In genomic region chr14:58299665-58300202, GRCh38 we compare ENCODE assay signal across 8 cellular contexts. TPM values are rescaled to one million over a fixed set of nuclear protein-coding genes. Genes with fewer than 3 reads are reported as not detected.
DNase-seq lines count a peak whose midpoint lies in the region; ATAC-seq and TF ChIP-seq lines count a peak whose summit lies in the region.

No MANE protein-coding gene starts in this region.

- ATAC-seq in SK-N-SH treated with all-trans-retinoic acid at 6 μM for 48 hours: no peak

- DNase-seq in SK-N-SH (no peak), OCI-M2 (lab: John Stamatoyannopoulos, UW; ENCODE audit: unreplicated experiment) (peak; percentile 38), dermis blood vessel endothelial cell (peak; percentile 35), mesothelial cell of epicardium (ENCODE audit: low spot score in 2 of 2, unreplicated experiment in 2 of 2) (peak in 1 of 2 experiments; percentile 40), uterus (no peak)
- DNase-seq in activated CD8-positive, alpha-beta memory T cell treated with anti-CD3 and anti-CD28 coated beads, Interleukin-2, amount 50 U/mL, for 4 hours: no peak
- DNase-seq in stimulated activated naive CD4-positive, alpha-beta T cell treated with Interleukin-2 at 50 U/mL for 16 hours (lab: John Stamatoyannopoulos, UW): no peak

- WGBS in SK-N-SH (ENCODE audit: low lambda C conversion rate): under 1% methylated on average over 14 of the region's 15 CpGs

- H3K27ac Mint-ChIP-seq in mesothelial cell of epicardium: peak overlapping the region; percentile 97

- TF ChIP-seq EP300 in SK-N-SH (IDR thresholded peaks at IDR 0.05; ENCODE audit: borderline replicate concordance in 1 of 2, low read depth in 1 of 2, low read length in 1 of 2): no peak

- H3K4me1 ChIP-seq in SK-N-SH (ENCODE audit: control insufficient read depth in 1 of 2, insufficient read depth in 2 of 2, low read depth in 1 of 2, low read length in 1 of 2): peaks cover 2 to 6% of the 10 kb centered on the region in 2 experiments; a peak in 2 of 4 replicates
- peaks cover 0 to 9% of the 10 kb centered on the region in 2 donors for H3K4me1 ChIP-seq in uterus

- peak overlapping the region; percentile 61; the same call in 1 of the 2 replicates for H2AFZ ChIP-seq in SK-N-SH (ENCODE audit: low read depth)

- peaks cover 6% of the 10 kb centered on the region for H3F3A ChIP-seq in SK-N-SH (replicated peaks; ENCODE audit: insufficient read depth)

- TF ChIP-seq CTCF in SK-N-SH (IDR thresholded peaks at IDR 0.05): no peak
- no peak for TF ChIP-seq CTCF in mesothelial cell of epicardium (IDR thresholded peaks at IDR 0.05; ENCODE audit: unreplicated experiment)
- no peak for TF ChIP-seq CTCF in uterus (IDR thresholded peaks at IDR 0.05)

- TF ChIP-seq RAD21 in SK-N-SH (IDR thresholded peaks at IDR 0.05; ENCODE audit: low read length): no peak

- peak overlapping the region; percentile 97 for H3K4me3 Mint-ChIP-seq in mesothelial cell of epicardium

- no peaks in the 10 kb centered on the region for H3K27me3 Mint-ChIP-seq in mesothelial cell of epicardium (ENCODE audit: low read depth)

- CTCF ChIA-PET in SK-N-SH (lab: Yijun Ruan, JAX): interaction anchor here (1.1 kb wide), 1 partner anchor 8 kb away, joined by 3 read pairs; no protein-coding TSS in a partner anchor

- no peak for TF ChIP-seq POLR2A in uterus (IDR thresholded peaks at IDR 0.05)

- H3K9me3 ChIP-seq in SK-N-SH (no peaks in the 10 kb centered on the region), uterus (no peaks in the 10 kb centered on the region)

- peak overlapping the region; percentile 50 to 90 for H3K27ac ChIP-seq in SK-N-SH (ENCODE audit: low read depth in 2 of 2, low read length in 1 of 2)
- H3K27ac ChIP-seq in uterus: peak overlapping the region; percentile 96

- intact Hi-C loops in uterus (cut with DNase I; ENCODE audit: low total_unique reads): loop anchor here (10.0 kb wide), 1 partner anchor 55 kb away; the partner anchor contains the start of gene PSMA3

- no peaks in the 10 kb centered on the region for H3K9me2 ChIP-seq in SK-N-SH

- peaks cover 32 to 42% of the 10 kb centered on the region in 2 experiments for H3K36me3 ChIP-seq in SK-N-SH (replicated peaks in 1 of 2; ENCODE audit: control insufficient read depth in 1 of 2, insufficient read depth in 2 of 2, low read length in 1 of 2)
- H3K36me3 ChIP-seq in uterus: no peaks in the 10 kb centered on the region

- H4K20me1 ChIP-seq in SK-N-SH (ENCODE audit: insufficient read depth): peaks cover 28% of the 10 kb centered on the region

- POLR2A ChIA-PET in SK-N-SH (lab: Yijun Ruan, JAX): no interaction called here

- H3K4me2 ChIP-seq in SK-N-SH: peak overlapping the region; percentile 85

- H3K9me3 Mint-ChIP-seq in mesothelial cell of epicardium: no peaks in the 10 kb centered on the region

- H3K79me2 ChIP-seq in SK-N-SH (ENCODE audit: insufficient read depth): peaks cover 74% of the 10 kb centered on the region

- peak overlapping the region; percentile 75 for H3K9ac ChIP-seq in SK-N-SH

- peaks cover 26% of the 10 kb centered on the region for H3K4me1 Mint-ChIP-seq in mesothelial cell of epicardium

- no peaks in the 10 kb centered on the region for H3K27me3 ChIP-seq in SK-N-SH (ENCODE audit: insufficient read depth)
- no peaks in the 10 kb centered on the region for H3K27me3 ChIP-seq in uterus

- H3K4me3 ChIP-seq in SK-N-SH (ENCODE audit: low read depth in 2 of 2, low read length in 1 of 2) (peak overlapping the region; percentile 91 to 100), uterus (peak overlapping the region; percentile 91 to 92)

- H3K36me3 Mint-ChIP-seq in mesothelial cell of epicardium: peaks cover 21% of the 10 kb centered on the region

TF ChIP-seq in SK-N-SH, 30 proteins besides CTCF, POLR2A, EP300 and RAD21 (continues in another document):
- TF ChIP-seq IRF3 (IDR thresholded peaks at IDR 0.05; ENCODE audit: low read depth, low read length) (no peak), MAX (IDR thresholded peaks at IDR 0.05; ENCODE audit: low read depth) (no peak), ELF1 (IDR thresholded peaks at IDR 0.05) (no peak)

TF ChIP-seq in SK-N-SH treated with all-trans-retinoic acid at 6 μM for 48 hours, 23 proteins besides CTCF, POLR2A, EP300 and RAD21:
- TF ChIP-seq ZFP3 (CRISPR knock-in tag; IDR thresholded peaks at IDR 0.05) (no peak), ZNF70 (CRISPR knock-in tag; IDR thresholded peaks at IDR 0.05) (no peak), CSDC2 (CRISPR knock-in tag; IDR thresholded peaks at IDR 0.05) (no peak), ESRRG (CRISPR knock-in tag; IDR thresholded peaks at IDR 0.05) (no peak), CSRNP3 (CRISPR knock-in tag; IDR thresholded peaks at IDR 0.05) (no peak), POU6F1 (CRISPR knock-in tag; IDR thresholded peaks at IDR 0.05; ENCODE audit: borderline replicate concordance, low read depth) (no peak), ZFP30 (CRISPR knock-in tag; IDR thresholded peaks at IDR 0.05) (no peak), RARB (CRISPR knock-in tag; IDR thresholded peaks at IDR 0.05) (no peak), BACH2 (CRISPR knock-in tag; IDR thresholded peaks at IDR 0.05; ENCODE audit: borderline replicate concordance) (no peak)
TF ChIP-seq in SK-N-SH treated with all-trans-retinoic acid at 6 μM for 48 hours: peak in this region for 0.

RNA-seq across cellular contexts. Expression of gene ARID4A, which starts 1.4 kb away (rescaled TPM):
- 4.6 and 5.6 TPM in 2 replicates for polyA plus RNA-seq in SK-N-SH (2012; rRNA removed)
- polyA plus RNA-seq in SK-N-SH (2012; cell fraction: cytosol; rRNA removed): 4.8 and 7.2 TPM in 2 replicates
- polyA plus RNA-seq in SK-N-SH (2012; cell fraction: nucleus; rRNA removed): 12.3 and 13.9 TPM in 2 replicates
- total RNA-seq in dermis blood vessel endothelial cell (15.9 and 17.9 TPM in 2 replicates), mesothelial cell of epicardium (28.1 to 35.5 TPM (median 32.9 TPM) in 3 replicates), uterus (10 to 100 TPM in 2 of 4 donors, 1 to 10 TPM in 2; 8.2 to 37.5 (median 21.0) TPM)

RNA-seq across cellular contexts. Expression of gene PSMA3, which starts 55.1 kb away (rescaled TPM):
- 203 and 214 TPM in 2 replicates for polyA plus RNA-seq in SK-N-SH (2012; rRNA removed)
- polyA plus RNA-seq in SK-N-SH (2012; cell fraction: cytosol; rRNA removed): 226 and 277 TPM in 2 replicates
- 80.2 and 132 TPM in 2 replicates for polyA plus RNA-seq in SK-N-SH (2012; cell fraction: nucleus; rRNA removed)
- total RNA-seq in dermis blood vessel endothelial cell (102 and 157 TPM in 2 replicates), mesothelial cell of epicardium (133 to 142 TPM (median 133 TPM) in 3 replicates), uterus (100 to 1,000 TPM in 2 of 4 donors, 10 to 100 TPM in 2; 61.2 to 204 (median 114) TPM)

Comparison
In these comparisons a context has a peak if more than half of its experiments do, and no peak if none do; other contexts are left out.
1. DNase-seq: peak in OCI-M2 (single experiment) and dermis blood vessel endothelial cell (single experiment); none in SK-N-SH (single experiment), uterus (0 of 2), activated CD8-positive, alpha-beta memory T cell treated with anti-CD3 and anti-CD28 coated beads, Interleukin-2, amount 50 U/mL, for 4 hours (single experiment) and stimulated activated naive CD4-positive, alpha-beta T cell treated with Interleukin-2 at 50 U/mL for 16 hours (single experiment).